In genomic region chr17:61591930-61592329, GRCh38 we compare ENCODE assay signal across 29 cellular contexts.
"Had no signal": no experiment of that assay in that cellular context is flagged by ENCODE, and none has a peak within 500 bp of the region (broad histone marks: within the 10 kb centered on the region; RNA-seq: fewer than 3 reads in every experiment).

No MANE protein-coding gene starts in this region.

- DNase-seq: activated effector memory CD4-positive, alpha-beta T cell treated with anti-CD3 and anti-CD28 coated beads, Interleukin-2, amount 50 U/mL, for 16 hours; activated effector memory CD4-positive, alpha-beta T cell treated with Interleukin-2 at 50 U/mL for 16 hours; activated gamma-delta T cell; activated gamma-delta T cell treated with Interleukin-2 at 50 U/mL for 16 hours; activated naive CD4-positive, alpha-beta T cell; activated naive CD4-positive, alpha-beta T cell treated with anti-CD3 and anti-CD28 coated beads for 36 hours; activated naive CD4-positive, alpha-beta T cell treated with anti-CD3 and anti-CD28 coated beads, Interleukin-2, amount 10 ng/mL, durations not matched to agents 7 days and 5 days; activated naive CD4-positive, alpha-beta T cell treated with anti-CD3 and anti-CD28 coated beads, Interleukin-2, amount 50 U/mL, for 16 hours; activated naive CD4-positive, alpha-beta T cell treated with Interleukin-2 at 50 U/mL for 16 hours; activated naive CD8-positive, alpha-beta T cell treated with anti-CD3 and anti-CD28 coated beads for 36 hours; activated naive CD8-positive, alpha-beta T cell treated with anti-CD3 and anti-CD28 coated beads, Interleukin-2, amount 10 ng/mL, durations not matched to agents 7 days and 5 days; activated naive CD8-positive, alpha-beta T cell treated with anti-CD3 and anti-CD28 coated beads, Interleukin-2, amount 50 U/mL, for 24 hours; activated T-cell treated with anti-CD3 and anti-CD28 coated beads, Interleukin-2, amount 50 U/mL, for 4 hours; activated T-cell treated with anti-CD3 and anti-CD28 coated beads, Interleukin-2, amount 50 U/mL, for 48 hours; activated T-cell treated with anti-CD3 and anti-CD28 coated beads, Interleukin-2, amount 50 U/mL, for 72 hours; adrenal gland; amniotic stem cell; amygdala; anterior cingulate cortex; aorta; body of pancreas; brain microvascular endothelial cell; central memory CD4-positive, alpha-beta T cell; cerebellar nuclear complex had no signal

- ATAC-seq: activated naive CD4-positive, alpha-beta T cell treated with anti-CD3 and anti-CD28 coated beads, Interleukin-2, amount 50 U/mL, for 72 hours; activated naive CD8-positive, alpha-beta T cell treated with anti-CD3 and anti-CD28 coated beads, Interleukin-2, amount 50 U/mL, for 24 hours; activated T-cell treated with anti-CD3 and anti-CD28 coated beads, Interleukin-2, amount 50 U/mL, for 4 hours; activated T-cell treated with anti-CD3 and anti-CD28 coated beads, Interleukin-2, amount 50 U/mL, for 72 hours; activated T-helper 17 cell treated with anti-CD3 and anti-CD28 coated beads, Interleukin-2, amount 50 U/mL, for 72 hours; body of pancreas had no signal

- FAIRE-seq: astrocyte, bronchial epithelial cell, colon had no signal
